ENCODE assay signal across 1 cellular context in the genomic region with DNA sequence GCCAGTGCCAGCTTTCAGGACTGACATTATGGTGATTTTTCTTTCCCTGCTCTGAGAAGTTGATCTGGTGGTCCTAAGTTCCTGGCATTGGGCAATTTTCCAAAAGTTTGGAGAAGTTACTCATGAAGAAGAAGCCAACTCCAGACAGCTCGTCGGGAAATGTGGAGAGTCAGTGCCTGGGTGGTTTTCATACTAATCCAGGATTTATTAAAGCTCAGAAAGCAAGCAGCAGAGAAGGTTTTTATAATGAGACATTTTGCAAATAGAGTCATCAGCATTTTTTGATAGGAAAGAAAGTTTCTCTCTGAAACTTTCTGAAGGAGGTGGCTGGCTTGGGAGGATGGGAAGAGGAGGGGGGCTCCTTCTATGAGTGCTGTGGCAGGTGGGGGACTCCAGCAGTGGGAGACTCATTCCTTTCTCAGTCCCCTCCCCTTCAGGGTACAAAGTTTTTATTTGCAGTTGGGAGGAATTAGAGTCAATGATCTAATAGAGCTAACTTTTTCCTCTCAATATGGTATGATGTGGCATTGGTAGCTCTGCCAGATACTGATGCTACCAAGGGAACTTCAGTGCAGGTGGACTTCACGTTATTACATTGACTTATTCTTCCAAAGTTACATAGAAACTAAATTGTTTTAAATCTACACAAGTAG.
A peak's percentile ranks its signal among the peaks of the same experiment; 100 is the strongest.
TF ChIP-seq lines count a peak whose summit lies in the region.

No MANE protein-coding gene starts in this region.

TF ChIP-seq in K562, 482 proteins besides CTCF, POLR2A, EP300 and RAD21:
- peak; percentile 21; the same call in 1 of the 2 replicates for TF ChIP-seq C11orf30 (IDR thresholded peaks at IDR 0.05; ENCODE audit: low read depth)
- no peak for TF ChIP-seq MCM7 (IDR thresholded peaks at IDR 0.05)
- no peak for TF ChIP-seq MAZ (CRISPR knock-in tag; conservative IDR thresholded peaks at IDR 0.05 in 1 of 2, IDR thresholded peaks at IDR 0.05 in 1 of 2)
- no peak for TF ChIP-seq DACH1 (IDR thresholded peaks at IDR 0.05; ENCODE audit: partially characterized antibody)
- peak; percentile 44; the same call in 1 of the 2 replicates for TF ChIP-seq ZNF316 (IDR thresholded peaks at IDR 0.05)
- TF ChIP-seq, protein P1, sequence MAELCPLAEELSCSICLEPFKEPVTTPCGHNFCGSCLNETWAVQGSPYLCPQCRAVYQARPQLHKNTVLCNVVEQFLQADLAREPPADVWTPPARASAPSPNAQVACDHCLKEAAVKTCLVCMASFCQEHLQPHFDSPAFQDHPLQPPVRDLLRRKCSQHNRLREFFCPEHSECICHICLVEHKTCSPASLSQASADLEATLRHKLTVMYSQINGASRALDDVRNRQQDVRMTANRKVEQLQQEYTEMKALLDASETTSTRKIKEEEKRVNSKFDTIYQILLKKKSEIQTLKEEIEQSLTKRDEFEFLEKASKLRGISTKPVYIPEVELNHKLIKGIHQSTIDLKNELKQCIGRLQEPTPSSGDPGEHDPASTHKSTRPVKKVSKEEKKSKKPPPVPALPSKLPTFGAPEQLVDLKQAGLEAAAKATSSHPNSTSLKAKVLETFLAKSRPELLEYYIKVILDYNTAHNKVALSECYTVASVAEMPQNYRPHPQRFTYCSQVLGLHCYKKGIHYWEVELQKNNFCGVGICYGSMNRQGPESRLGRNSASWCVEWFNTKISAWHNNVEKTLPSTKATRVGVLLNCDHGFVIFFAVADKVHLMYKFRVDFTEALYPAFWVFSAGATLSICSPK (IDR thresholded peaks at IDR 0.05; ENCODE audit: borderline replicate concordance), result no peak
- TF ChIP-seq ATF1 (CRISPR knock-in tag; IDR thresholded peaks at IDR 0.05), result no peak
- TF ChIP-seq ATF1 (tag; IDR thresholded peaks at IDR 0.05), result no peak
- TF ChIP-seq MEIS2 (IDR thresholded peaks at IDR 0.05; ENCODE audit: partially characterized antibody), result no peak
